ENCODE assay signal across 8 cellular contexts in genomic region chr19:56121180-56122167, GRCh38. TPM values are rescaled to one million over a fixed set of nuclear protein-coding genes. Genes with fewer than 3 reads are reported as not detected.
DNase-seq lines count a peak whose midpoint lies in the region; ATAC-seq and TF ChIP-seq lines count a peak whose summit lies in the region.

Gene ZNF787 (minus strand): TSS chr19:56121295. CDS start chr19:56103217, 18,078 bp downstream.

- peak within 1 kb of the TSS; percentile 87 to 98 (median 95) for H3K9ac ChIP-seq in BLaER1 treated with 17β-estradiol and CSF1 and Interleukin-3, amounts not matched to agents 10 nM and 100 nM

- H3K27me3 ChIP-seq in BLaER1 treated with 17β-estradiol and CSF1 and Interleukin-3, amounts not matched to agents 10 nM and 100 nM, result no peaks in the 10 kb centered on the region
- H3K27me3 ChIP-seq in left lung, result no peaks in the 10 kb centered on the region

- peaks cover 23 to 37% (median 34%) of the 10 kb centered on the region in 11 experiments for H4K20me1 ChIP-seq in BLaER1 treated with 17β-estradiol and CSF1 and Interleukin-3, amounts not matched to agents 10 nM and 100 nM

- TF ChIP-seq CTCF in left lung (IDR thresholded peaks at IDR 0.05), result no peak

- H3K36me3 ChIP-seq in BLaER1 treated with 17β-estradiol and CSF1 and Interleukin-3, amounts not matched to agents 10 nM and 100 nM, result peaks cover 5 to 34% (median 22%) of the 10 kb centered on the region in 11 experiments; a peak in 18 of 22 replicates
- H3K36me3 ChIP-seq in left lung, result peaks cover 0 to 12% of the 10 kb centered on the region in 2 donors

- DNase-seq in NCI-H748 (lab: John Stamatoyannopoulos, UW; ENCODE audit: unreplicated experiment), result peak; percentile 99
- peak; percentile 95 for DNase-seq in activated CD4-positive, alpha-beta T cell treated with anti-CD3 and anti-CD28 coated beads, Interleukin-2, amount 50 U/mL, for 1 hour
- DNase-seq in dedifferentiated amniotic fluid mesenchymal stem cell (ENCODE audit: extremely low spot score), result peak; percentile 96
- peak; percentile 97 to 99 for DNase-seq in left lung
- DNase-seq in stimulated activated CD4-positive, alpha-beta T cell treated with anti-CD3 and anti-CD28 coated beads, Interleukin-2, amount 100 ng/mL, for 48 hours, result peak; percentile 92 to 95

- H3K27ac ChIP-seq in BLaER1 treated with 17β-estradiol and CSF1 and Interleukin-3, amounts not matched to agents 10 nM and 100 nM, result peak within 1 kb of the TSS; percentile 86 to 98 (median 97)
- peak within 1 kb of the TSS; percentile 95 to 98 for H3K27ac ChIP-seq in left lung

- no peaks in the 10 kb centered on the region for H3K9me3 ChIP-seq in BLaER1 treated with 17β-estradiol and CSF1 and Interleukin-3, amounts not matched to agents 10 nM and 100 nM (replicated peaks in 1 of 11)
- no peaks in the 10 kb centered on the region for H3K9me3 ChIP-seq in left lung

- peaks cover 50 to 72% (median 70%) of the 10 kb centered on the region in 10 experiments for H3K4me1 ChIP-seq in BLaER1 treated with 17β-estradiol and CSF1 and Interleukin-3, amounts not matched to agents 10 nM and 100 nM
- H3K4me1 ChIP-seq in left lung, result peaks cover 22 to 45% of the 10 kb centered on the region in 2 donors

- H3K4me3 ChIP-seq in BLaER1 treated with 17β-estradiol and CSF1 and Interleukin-3, amounts not matched to agents 10 nM and 100 nM, result peak within 1 kb of the TSS; percentile 60 to 80 (median 66)
- H3K4me3 ChIP-seq in left lung, result peak within 1 kb of the TSS; percentile 62 to 82

- H3K4me2 ChIP-seq in BLaER1 treated with 17β-estradiol and CSF1 and Interleukin-3, amounts not matched to agents 10 nM and 100 nM, result peak within 1 kb of the TSS; percentile 86 to 100 (median 98)

- ATAC-seq in GM19351 (IDR thresholded peaks at IDR 0.05; ENCODE audit: unreplicated experiment) (peak; percentile 82), HG03521 (IDR thresholded peaks at IDR 0.05; ENCODE audit: unreplicated experiment) (peak; percentile 81), left lung (peak; percentile 96)

- intact Hi-C loops in left lung (cut with DNase I), result no loop called here

RNA-seq across cellular contexts. Expression of gene ZNF787, which starts in this region (rescaled TPM):
- total RNA-seq in left lung, result 10 to 100 TPM; 26.4 to 44.6 TPM

Comparison
In these comparisons a context has a peak if more than half of its experiments do, and no peak if none do; other contexts are left out.
1. Peak in every context shown above with its lines: DNase-seq, ATAC-seq, H3K4me3 ChIP-seq and H3K27ac ChIP-seq.